Comparison of ENCODE assay signal across 8 cellular contexts in genomic region chr19:52570005-52570861, GRCh38. TPM values are rescaled to one million over a fixed set of nuclear protein-coding genes. Genes with fewer than 3 reads are reported as not detected.
DNase-seq lines count a peak whose midpoint lies in the region; ATAC-seq and TF ChIP-seq lines count a peak whose summit lies in the region.

Gene ZNF701, plus strand, starts transcription at chr19:52570287. Its CDS starts 3,861 bp downstream, at chr19:52574148.

- H3K9ac ChIP-seq in BLaER1, result peak within 1 kb of the TSS; percentile 95

- BruUV-seq in OCI-LY7 (replicated peaks; lab: Mats Ljungman, UMichigan), result TSS peak; percentile 75

- POLR2A ChIA-PET in OCI-LY7 (lab: Charles Lee), result no interaction called here

- H3K9me3 ChIP-seq in BLaER1 (peaks cover 21% of the 10 kb centered on the region; the same call in 1 of the 2 replicates), OCI-LY7 (ENCODE audit: low read length) (no peaks in the 10 kb centered on the region), esophagus squamous epithelium (peaks cover 0 to 74% (median 22%) of the 10 kb centered on the region in 3 donors)

- H3K36me3 ChIP-seq in BLaER1 (peaks cover 47% of the 10 kb centered on the region), OCI-LY7 (ENCODE audit: insufficient read depth, low read length) (peaks cover 34% of the 10 kb centered on the region), esophagus squamous epithelium (peaks cover 4 to 39% (median 6%) of the 10 kb centered on the region in 3 donors)

- H3K4me3 Mint-ChIP-seq in activated T-cell treated with anti-CD3 and anti-CD28 coated beads, Interleukin-2, amount 50 U/mL, for 72 hours, result peak within 1 kb of the TSS; percentile 95 to 99

- H3K4me1 ChIP-seq in BLaER1 (peaks cover 20% of the 10 kb centered on the region), OCI-LY7 (ENCODE audit: insufficient read depth, low read length, poor library complexity, severe bottlenecking) (peaks cover 12% of the 10 kb centered on the region), esophagus squamous epithelium (peaks cover 9 to 20% (median 10%) of the 10 kb centered on the region in 3 donors)

- DNase-seq in OCI-LY7 (ENCODE audit: low spot score) (peak; percentile 92), esophagus squamous epithelium (lab: John Stamatoyannopoulos, UW) (peak; percentile 69), myocyte (ENCODE audit: low read depth) (peak; percentile 82)
- DNase-seq in activated T-cell treated with anti-CD3 and anti-CD28 coated beads, Interleukin-2, amount 50 U/mL, for 72 hours, result peak; percentile 94 to 97
- peak; percentile 90 to 91 for DNase-seq in stimulated activated CD8-positive, alpha-beta memory T cell treated with anti-CD3 and anti-CD28 coated beads, Interleukin-7, amount 100 ng/mL, for 4 hours (ENCODE audit: low read depth in 2 of 2)

- no peaks in the 10 kb centered on the region for H3K27me3 ChIP-seq in BLaER1
- H3K27me3 ChIP-seq in esophagus squamous epithelium, result no peaks in the 10 kb centered on the region

- CTCF ChIA-PET in OCI-LY7 (lab: Charles Lee; ENCODE audit: unreplicated experiment), result no interaction called here

- ATAC-seq in GM19351 (IDR thresholded peaks at IDR 0.05; ENCODE audit: unreplicated experiment) (peak; percentile 86), HG03565 (IDR thresholded peaks at IDR 0.05; ENCODE audit: unreplicated experiment) (peak; percentile 91)
- ATAC-seq in activated T-cell treated with anti-CD3 and anti-CD28 coated beads, Interleukin-2, amount 50 U/mL, for 72 hours (replicated peaks in 1 of 2), result peak; percentile 98

- H3K27ac Mint-ChIP-seq in activated T-cell treated with anti-CD3 and anti-CD28 coated beads, Interleukin-2, amount 50 U/mL, for 72 hours, result peak within 1 kb of the TSS; percentile 85

- TF ChIP-seq CTCF in OCI-LY7 (conservative IDR thresholded peaks at IDR 0.05; ENCODE audit: low read length) (no peak; the same call in 1 of the 2 replicates), esophagus squamous epithelium (IDR thresholded peaks at IDR 0.05) (peak in 5 of 6 experiments; percentile 26 to 53 (median 34))

- peaks cover 31% of the 10 kb centered on the region for H3K4me1 Mint-ChIP-seq in activated T-cell treated with anti-CD3 and anti-CD28 coated beads, Interleukin-2, amount 50 U/mL, for 72 hours (ENCODE audit: low read depth)

- peak within 1 kb of the TSS; percentile 94 for H3K4me2 ChIP-seq in BLaER1
- peak within 1 kb of the TSS; percentile 89 for H3K4me2 ChIP-seq in OCI-LY7 (ENCODE audit: low read length)

- peak within 1 kb of the TSS; percentile 90 for H3K4me3 ChIP-seq in BLaER1
- peak within 1 kb of the TSS; percentile 88 for H3K4me3 ChIP-seq in OCI-LY7 (ENCODE audit: low read depth, low read length, poor library complexity, severe bottlenecking)
- H3K4me3 ChIP-seq in esophagus squamous epithelium, result peak within 1 kb of the TSS; percentile 39 to 86 (median 69)

- TF ChIP-seq POLR2A in esophagus squamous epithelium (IDR thresholded peaks at IDR 0.05), result peak in 3 of 4 donors; percentile 31 to 85 (median 77)

- no peaks in the 10 kb centered on the region for H3K9me2 ChIP-seq in OCI-LY7 (ENCODE audit: insufficient read depth, low read length)

- peak within 1 kb of the TSS; percentile 90; the same call in 1 of the 2 replicates for H2AFZ ChIP-seq in OCI-LY7 (ENCODE audit: low read length)

- 0 to 3% methylated on average over 31 to 45 of the region's 57 CpGs for WGBS in esophagus squamous epithelium, 2 donors

- peaks cover 24% of the 10 kb centered on the region; the same call in 1 of the 2 replicates for H3K79me2 ChIP-seq in OCI-LY7 (ENCODE audit: insufficient read depth, low read depth, low read length)

- H3K27ac ChIP-seq in BLaER1, result peak within 1 kb of the TSS; percentile 93
- peak within 1 kb of the TSS; percentile 80 for H3K27ac ChIP-seq in OCI-LY7 (ENCODE audit: low read depth, low read length, poor library complexity, severe bottlenecking)
- H3K27ac ChIP-seq in esophagus squamous epithelium, result peak within 1 kb of the TSS; percentile 76 to 92 (median 85)

- intact Hi-C loops in OCI-LY7 (cut with micrococcal nuclease; ENCODE audit: unreplicated experiment) (loop anchor here (5.0 kb wide), 1 partner anchor 33 kb away; no protein-coding TSS in a partner anchor), esophagus squamous epithelium (cut with DNase I) (no loop called here)

- H4K20me1 ChIP-seq in BLaER1, result peaks cover 4% of the 10 kb centered on the region; the same call in 1 of the 2 replicates
- H4K20me1 ChIP-seq in OCI-LY7 (ENCODE audit: insufficient read depth, low read length), result no peaks in the 10 kb centered on the region

- H3K27me3 Mint-ChIP-seq in activated T-cell treated with anti-CD3 and anti-CD28 coated beads, Interleukin-2, amount 50 U/mL, for 72 hours (ENCODE audit: low read depth), result no peaks in the 10 kb centered on the region

- peaks cover 15 to 30% of the 10 kb centered on the region in 2 donors for H3K9me3 Mint-ChIP-seq in activated T-cell treated with anti-CD3 and anti-CD28 coated beads, Interleukin-2, amount 50 U/mL, for 72 hours

- H3K36me3 Mint-ChIP-seq in activated T-cell treated with anti-CD3 and anti-CD28 coated beads, Interleukin-2, amount 50 U/mL, for 72 hours (ENCODE audit: insufficient read depth in 2 of 2), result peaks cover 40 to 50% of the 10 kb centered on the region in 2 donors

RNA-seq across cellular contexts. Expression of gene ZNF701, which starts in this region (rescaled TPM):
- total RNA-seq in OCI-LY7 (2014; rRNA removed; shearing (Covaris generic)), result 18.0 and 18.1 TPM in 2 replicates
- total RNA-seq in OCI-LY7 (2022), result 25.5 and 28.3 TPM in 2 replicates
- 10 to 100 TPM; 25.7 to 26.0 TPM for total RNA-seq in activated T-cell treated with anti-CD3 and anti-CD28 coated beads, Interleukin-2, amount 50 U/mL, for 72 hours
- 10 to 100 TPM in 1 of 4 donors, 1 to 10 TPM in 3; 5.2 to 13.7 (median 5.5) TPM for total RNA-seq in esophagus squamous epithelium
- 5.5 and 6.2 TPM in 2 replicates for total RNA-seq in myocyte
- polyA plus RNA-seq in myocyte (2012), result 3.0 TPM

Comparison
In these comparisons a context has a peak if more than half of its experiments do, and no peak if none do; other contexts are left out.
1. Peak in every context shown above with its lines: DNase-seq, ATAC-seq, H3K4me3 ChIP-seq and H3K27ac ChIP-seq.